1 cellular context compared by ENCODE assay signal in genomic region chr7:54781356-54781912, GRCh38.
TF ChIP-seq lines count a peak whose summit lies in the region.

No MANE protein-coding gene starts in this region.

TF ChIP-seq in H1, 55 proteins besides CTCF, POLR2A, EP300 and RAD21:
- peak; percentile 63 for TF ChIP-seq NANOG (IDR thresholded peaks at IDR 0.05; ENCODE audit: insufficient read depth, low read depth, low read length, poor library complexity, severe bottlenecking)
- peak; percentile 69 for TF ChIP-seq CHD7 (IDR thresholded peaks at IDR 0.05; ENCODE audit: insufficient replicate concordance, low read length)
- 0 out of 2 replicates have a peak, but pooled peaks have one; percentile 11 for TF ChIP-seq JUND (IDR thresholded peaks at IDR 0.05; ENCODE audit: low read length)
- TF ChIP-seq TEAD4 (IDR thresholded peaks at IDR 0.05; ENCODE audit: low read depth, low read length), result no peak
- TF ChIP-seq POU5F1 (IDR thresholded peaks at IDR 0.05; ENCODE audit: low read depth, low read length), result peak; percentile 22; the same call in 1 of the 2 replicates
